Comparison of ENCODE assay signal across 30 cellular contexts in genomic region chr11:35415488-35415887, GRCh38. TPM values are rescaled to one million over a fixed set of nuclear protein-coding genes. Genes with fewer than 3 reads are reported as not detected.
"Had no signal": no experiment of that assay in that cellular context is flagged by ENCODE, and none has a peak within 500 bp of the region (broad histone marks: within the 10 kb centered on the region; RNA-seq: fewer than 3 reads in every experiment).

No MANE protein-coding gene starts in this region.

- ATAC-seq: activated CD4-positive, alpha-beta T cell treated with anti-CD3 and anti-CD28 coated beads for 36 hours; activated CD4-positive, CD25-positive, alpha-beta regulatory T cell treated with anti-CD3 and anti-CD28 coated beads, Interleukin-2, amount 50 U/mL, for 24 hours; activated naive CD8-positive, alpha-beta T cell treated with anti-CD3 and anti-CD28 coated beads, Interleukin-2, amount 50 U/mL, for 24 hours; activated T-cell treated with anti-CD3 and anti-CD28 coated beads, Interleukin-2, amount 50 U/mL, for 4 hours; PC-3; WTC11 had no signal

- H3K4me2 ChIP-seq: SK-N-SH had no signal

- H3K4me3 ChIP-seq: cardiac muscle cell, Peyer's patch, SJSA1 had no signal

- H3K9me3 ChIP-seq: Peyer's patch, SJSA1, SK-N-SH had no signal

- H3K27ac ChIP-seq: cardiac muscle cell, Peyer's patch, SJSA1 had no signal

- DNase-seq: activated CD4-positive, alpha-beta memory T cell treated with anti-CD3 and anti-CD28 coated beads for 36 hours; activated CD4-positive, alpha-beta T cell treated with anti-CD3 and anti-CD28 coated beads for 36 hours; activated CD4-positive, alpha-beta T cell treated with anti-CD3 and anti-CD28 coated beads, Interleukin-2, amount 50 U/mL, for 1 hour; activated CD8-positive, alpha-beta memory T cell treated with anti-CD3 and anti-CD28 coated beads, Interleukin-2, amount 50 U/mL, for 4 hours; activated naive CD4-positive, alpha-beta T cell treated with anti-CD3 and anti-CD28 coated beads, Interleukin-2, amount 10 ng/mL, durations not matched to agents 7 days and 5 days; activated naive CD8-positive, alpha-beta T cell treated with anti-CD3 and anti-CD28 coated beads, Interleukin-2, amount 50 U/mL, for 24 hours; activated T-cell treated with anti-CD3 and anti-CD28 coated beads for 4 hours; activated T-cell treated with anti-CD3 and anti-CD28 coated beads, Interleukin-2, amount 50 U/mL, for 4 hours; aorta; NCI-H1092 treated with DMSO at 0.1 percent for 48 hours; NCI-H146; NCI-H187; NCI-H2029 treated with DMSO at 0.1 percent for 48 hours; NCI-H2107; NCI-H2171; NCI-H510A; NCI-H526; NCI-H748 treated with DMSO at 0.1 percent for 48 hours; NK-92 treated with Interleukin-12 subunit alpha and Interleukin-12 subunit beta, amount 100 ng/mL, for 24 hours; PC-3; Peyer's patch; RPMI8226; SHP77 treated with DMSO at 0.1 percent for 48 hours; SK-N-SH had no signal

- H3K36me3 ChIP-seq: cardiac muscle cell, Peyer's patch, SJSA1 had no signal

- H3K9me2 ChIP-seq: SK-N-SH had no signal

- FAIRE-seq: TTC549 had no signal

- H3K9ac ChIP-seq: SK-N-SH had no signal

RNA-seq across cellular contexts. Expression of gene SLC1A2, which starts 3.9 kb away (rescaled TPM):
- total RNA-seq: activated CD4-positive, alpha-beta memory T cell treated with anti-CD3 and anti-CD28 coated beads for 36 hours; activated CD4-positive, alpha-beta T cell treated with anti-CD3 and anti-CD28 coated beads for 36 hours; activated T-helper 1 cell treated with anti-CD3 and anti-CD28 coated beads, Interleukin-12 subunit alpha, Interleukin-12 subunit beta, Interleukin-2, Interleukin-4 antibody, amounts not matched to agents 30 ng/mL and 10 ng/mL and 1 ng/mL, durations not matched to agents 14 hours and 24 hours and 36 hours; SJSA1 had no signal
- polyA plus RNA-seq: aorta had no signal
